Comparison of ENCODE assay signal across 35 cellular contexts in genomic region chr4:107744532-107744931, GRCh38.
"Had no signal": no experiment of that assay in that cellular context is flagged by ENCODE, and none has a peak within 500 bp of the region (broad histone marks: within the 10 kb centered on the region; RNA-seq: fewer than 3 reads in every experiment).

No MANE protein-coding gene starts in this region.

- H3K9me3 ChIP-seq: MG63 had no signal

- H3K27me3 ChIP-seq: MG63 had no signal

- DNase-seq: Karpas-422, Kasumi-1, MG63, MM.1S, MV-4-11, NCI-H1048, NCI-H1092, NCI-H1092 treated with DMSO at 0.1 percent for 48 hours, NCI-H1105, NCI-H1105 treated with DMSO at 0.1 percent for 48 hours, NCI-H1417, NCI-H1417 treated with DMSO at 0.1 percent for 48 hours, NCI-H1436, NCI-H1436 treated with DMSO at 0.1 percent for 48 hours, NCI-H146, NCI-H1694, NCI-H1694 treated with DMSO at 0.1 percent for 48 hours, NCI-H187, NCI-H187 treated with DMSO at 0.1 percent for 48 hours, NCI-H1930, NCI-H2029, NCI-H2029 treated with DMSO at 0.1 percent for 48 hours, NCI-H2081, NCI-H2081 treated with DMSO at 0.1 percent for 48 hours, NCI-H2107, NCI-H2171, NCI-H2171 treated with DMSO at 0.1 percent for 48 hours, NCI-H2227 treated with DMSO at 0.1 percent for 48 hours, NCI-H226, NCI-H345, NCI-H446, NCI-H446 treated with DMSO at 0.1 percent for 48 hours, NCI-H510A, NCI-H510A treated with DMSO at 0.1 percent for 48 hours, NCI-H524 had no signal

- H3K36me3 ChIP-seq: MG63 had no signal

- H3K4me3 ChIP-seq: MG63 had no signal
